ENCODE assay signal across 10 cellular contexts in the genomic region with DNA sequence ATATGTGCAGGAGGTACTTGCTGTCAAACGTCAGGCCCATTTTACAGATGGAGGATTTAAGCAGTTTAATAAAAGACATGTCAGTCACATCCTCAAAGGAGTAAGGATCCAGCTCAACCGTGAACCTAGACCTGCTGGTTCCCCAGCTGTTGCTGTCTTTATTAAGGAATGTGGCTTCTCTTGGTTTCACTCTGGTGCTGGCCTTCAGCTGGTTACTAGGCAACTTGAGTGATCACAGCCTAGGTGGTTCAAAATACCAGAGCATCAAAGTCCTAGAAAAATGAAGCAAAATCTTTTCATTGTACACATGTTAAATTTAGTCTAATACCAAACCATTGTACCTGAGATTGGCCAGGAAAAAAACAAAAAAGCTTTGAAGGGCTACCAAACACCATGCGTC. TPM values are rescaled to one million over a fixed set of nuclear protein-coding genes. Genes with fewer than 3 reads are reported as not detected.
DNase-seq lines count a peak whose midpoint lies in the region; ATAC-seq lines count a peak whose summit lies in the region.
"Had no signal": no experiment of that assay in that cellular context is flagged by ENCODE, and none has a peak within 500 bp of the region (broad histone marks: within the 10 kb centered on the region; RNA-seq: fewer than 3 reads in every experiment).

No MANE protein-coding gene starts in this region.

- H3K4me1 Mint-ChIP-seq in T-cell = peaks cover 20 to 27% (median 24%) of the 10 kb centered on the region in 3 donors
- peaks cover 0 to 11% (median 8%) of the 10 kb centered on the region in 3 donors for H3K4me1 Mint-ChIP-seq in naive B cell

- peak; percentile 41 for ATAC-seq in GM21723 (IDR thresholded peaks at IDR 0.05; ENCODE audit: unreplicated experiment)
- no peak for ATAC-seq in T-cell (replicated peaks in 1 of 4)
- ATAC-seq in naive B cell (ENCODE audit: low read depth in 2 of 2) = no peak
- ATAC-seq: body of pancreas, PC-3 had no signal

- H3K27me3 Mint-ChIP-seq in T-cell (no peaks in the 10 kb centered on the region), naive B cell (peaks cover 0 to 5% (median 5%) of the 10 kb centered on the region in 3 donors)

- H3K27ac Mint-ChIP-seq in T-cell = peak overlapping the region; percentile 93
- H3K27ac Mint-ChIP-seq in naive B cell = peak overlapping the region in 3 of 6 donors; percentile 44 to 75 (median 74)

- H3K36me3 Mint-ChIP-seq in T-cell = no peaks in the 10 kb centered on the region
- H3K36me3 Mint-ChIP-seq in naive B cell = no peaks in the 10 kb centered on the region

- DNase-seq in EH (ENCODE audit: low read depth) (peak; percentile 14), T-cell (no peak), naive B cell (no peak), putamen (ENCODE audit: low spot score) (no peak), C1 segment of cervical spinal cord (lab: John Stamatoyannopoulos, UW) (no peak), glomerular visceral epithelial cell (ENCODE audit: extremely low spot score) (no peak), HPDE6-E6E7 (ENCODE audit: extremely low spot score) (no peak)
- DNase-seq: body of pancreas, PC-3 had no signal

- H3K9me3 Mint-ChIP-seq in T-cell = no peaks in the 10 kb centered on the region
- peaks cover 0 to under 1% (median 0%) of the 10 kb centered on the region in 7 donors for H3K9me3 Mint-ChIP-seq in naive B cell

- H3K4me3 Mint-ChIP-seq in T-cell (peak overlapping the region; percentile 71 to 82 (median 82)), naive B cell (peak overlapping the region in 7 of 8 donors; percentile 4 to 78 (median 66))

- CTCF ChIA-PET in T-cell (lab: Charles Lee) = no interaction called here

- POLR2A ChIA-PET in T-cell (lab: Charles Lee) = interaction anchor here in 1 of 2 donors (0.5 kb wide), 1 partner anchor 1343 kb away, joined by 3 read pairs; no protein-coding TSS in a partner anchor

RNA-seq across cellular contexts. Expression of gene GLRA2, which starts 32.7 kb away (rescaled TPM):
- not detected for total RNA-seq in T-cell
- polyA plus RNA-seq in naive B cell (ENCODE audit: low read depth in 6 of 6) = not detected
- total RNA-seq: body of pancreas, PC-3 had no signal
